In the genomic region with DNA sequence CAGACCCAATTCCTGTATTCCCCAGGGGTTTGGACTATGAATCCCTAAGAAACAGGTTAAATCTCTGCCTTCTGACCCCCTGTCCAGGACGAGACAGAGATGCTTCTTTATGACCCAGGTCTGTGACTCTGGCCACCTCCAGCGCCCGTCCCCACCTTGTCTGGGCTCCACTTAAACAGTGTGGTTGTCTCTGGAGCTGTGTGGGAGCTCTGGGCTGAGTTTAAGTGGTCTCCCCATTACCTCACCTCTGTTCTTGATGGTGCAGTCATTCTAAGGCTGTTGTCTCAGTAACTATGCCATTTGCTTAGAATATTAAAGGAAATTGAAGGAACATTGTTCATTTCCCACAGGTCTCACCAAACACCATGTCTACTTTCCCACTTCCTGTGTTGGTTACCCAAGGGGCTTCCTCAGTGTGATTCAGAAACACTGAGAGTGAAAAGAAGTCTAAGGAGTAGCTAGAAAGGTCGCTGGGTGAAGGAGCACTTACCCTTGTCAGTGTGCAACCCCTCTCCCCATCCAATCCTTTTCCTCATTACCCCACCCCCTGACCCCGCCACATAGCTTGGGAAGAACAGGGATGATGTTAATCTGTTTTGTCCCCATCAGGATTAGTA, we compare ENCODE assay signal across 23 cellular contexts.
DNase-seq lines count a peak whose midpoint lies in the region; ATAC-seq and TF ChIP-seq lines count a peak whose summit lies in the region.
"Had no signal": no experiment of that assay in that cellular context is flagged by ENCODE, and none has a peak within 500 bp of the region (broad histone marks: within the 10 kb centered on the region; RNA-seq: fewer than 3 reads in every experiment).

No MANE protein-coding gene starts in this region.

- no peak overlapping the region for H3K27ac ChIP-seq in BLaER1 treated with 17β-estradiol and CSF1 and Interleukin-3, amounts not matched to agents 10 nM and 100 nM
- H3K27ac ChIP-seq in CD4-positive, alpha-beta T cell (ENCODE audit: low read depth, low read length) = peak overlapping the region; percentile 9
- H3K27ac ChIP-seq: lower lobe of right lung, pancreas had no signal

- DNase-seq in CD4-positive, alpha-beta T cell = no peak
- DNase-seq in T-cell (no peak), MV-4-11 (lab: John Stamatoyannopoulos, UW) (no peak), NAMALWA (ENCODE audit: low spot score) (no peak)
- no peak for DNase-seq in naive thymus-derived CD8-positive, alpha-beta T cell
- DNase-seq: activated CD4-positive, CD25-positive, alpha-beta regulatory T cell; IMR-90; lower lobe of right lung; NCI-H1105 treated with DMSO at 0.1 percent for 48 hours; NCI-H2029; NCI-H526 treated with DMSO at 0.1 percent for 48 hours; nephron progenitor cell; pancreas; retina; SHP77; SW 1271 had no signal

- no peaks in the 10 kb centered on the region for H4K20me1 ChIP-seq in BLaER1 treated with 17β-estradiol and CSF1 and Interleukin-3, amounts not matched to agents 10 nM and 100 nM

- H3K27me3 Mint-ChIP-seq in CD4-positive, alpha-beta T cell = no peaks in the 10 kb centered on the region
- H3K27me3 Mint-ChIP-seq in T-cell = no peaks in the 10 kb centered on the region
- H3K27me3 Mint-ChIP-seq in naive thymus-derived CD8-positive, alpha-beta T cell = no peaks in the 10 kb centered on the region
- H3K27me3 Mint-ChIP-seq: central memory CD8-positive, alpha-beta T cell had no signal

- H3K4me3 ChIP-seq in BLaER1 treated with 17β-estradiol and CSF1 and Interleukin-3, amounts not matched to agents 10 nM and 100 nM = no peak overlapping the region
- H3K4me3 ChIP-seq: lower lobe of right lung, pancreas, smooth muscle cell had no signal

- H3K4me3 Mint-ChIP-seq in CD4-positive, alpha-beta T cell = no peak overlapping the region
- H3K4me3 Mint-ChIP-seq in T-cell = peak overlapping the region in 1 of 3 donors; percentile 46
- H3K4me3 Mint-ChIP-seq in naive thymus-derived CD8-positive, alpha-beta T cell = peak overlapping the region in 5 of 10 donors; percentile 6 to 55 (median 29)
- H3K4me3 Mint-ChIP-seq: central memory CD8-positive, alpha-beta T cell; dendritic cell treated with granulocyte-macrophage colony-stimulating factor and Interleukin-4, amounts not matched to agents 40 ng/mL and 50 ng/mL, for 4 days; nephron progenitor cell had no signal

- H3K27me3 ChIP-seq in BLaER1 treated with 17β-estradiol and CSF1 and Interleukin-3, amounts not matched to agents 10 nM and 100 nM = no peaks in the 10 kb centered on the region
- no peaks in the 10 kb centered on the region for H3K27me3 ChIP-seq in CD4-positive, alpha-beta T cell (ENCODE audit: control insufficient read depth, insufficient read depth, low read length)
- H3K27me3 ChIP-seq: pancreas had no signal

- peaks cover 0 to 13% (median 10%) of the 10 kb centered on the region in 10 experiments; a peak in 15 of 20 replicates for H3K4me1 ChIP-seq in BLaER1 treated with 17β-estradiol and CSF1 and Interleukin-3, amounts not matched to agents 10 nM and 100 nM
- H3K4me1 ChIP-seq: lower lobe of right lung, pancreas had no signal

- peaks cover 12% of the 10 kb centered on the region for H3K36me3 Mint-ChIP-seq in CD4-positive, alpha-beta T cell (ENCODE audit: low read depth)
- peaks cover 8% of the 10 kb centered on the region for H3K36me3 Mint-ChIP-seq in T-cell
- H3K36me3 Mint-ChIP-seq in naive thymus-derived CD8-positive, alpha-beta T cell = peaks cover 0 to 36% (median 5%) of the 10 kb centered on the region in 3 donors
- H3K36me3 Mint-ChIP-seq: CD14-positive monocyte had no signal

- no peaks in the 10 kb centered on the region for H3K36me3 ChIP-seq in BLaER1 treated with 17β-estradiol and CSF1 and Interleukin-3, amounts not matched to agents 10 nM and 100 nM
- H3K36me3 ChIP-seq: lower lobe of right lung, pancreas had no signal

- H3K4me1 Mint-ChIP-seq in CD4-positive, alpha-beta T cell (ENCODE audit: low read depth) = peaks cover 37% of the 10 kb centered on the region
- H3K4me1 Mint-ChIP-seq in T-cell = peaks cover 26 to 31% (median 28%) of the 10 kb centered on the region in 3 donors
- H3K4me1 Mint-ChIP-seq in naive thymus-derived CD8-positive, alpha-beta T cell = peaks cover 26 to 34% (median 27%) of the 10 kb centered on the region in 4 donors
- H3K4me1 Mint-ChIP-seq: CD14-positive monocyte, nephron progenitor cell had no signal

- CTCF ChIA-PET in CD4-positive, alpha-beta T cell (lab: Charles Lee) = no interaction called here
- CTCF ChIA-PET in T-cell (lab: Charles Lee) = no interaction called here

- H3K9ac ChIP-seq in BLaER1 treated with 17β-estradiol and CSF1 and Interleukin-3, amounts not matched to agents 10 nM and 100 nM = no peak overlapping the region

- H3K9me3 Mint-ChIP-seq in CD4-positive, alpha-beta T cell = no peaks in the 10 kb centered on the region
- no peaks in the 10 kb centered on the region for H3K9me3 Mint-ChIP-seq in T-cell
- H3K9me3 Mint-ChIP-seq in naive thymus-derived CD8-positive, alpha-beta T cell = no peaks in the 10 kb centered on the region
- H3K9me3 Mint-ChIP-seq: central memory CD8-positive, alpha-beta T cell; dendritic cell treated with granulocyte-macrophage colony-stimulating factor and Interleukin-4, amounts not matched to agents 40 ng/mL and 50 ng/mL, for 4 days; nephron progenitor cell had no signal

- H3K9me3 ChIP-seq in BLaER1 treated with 17β-estradiol and CSF1 and Interleukin-3, amounts not matched to agents 10 nM and 100 nM (replicated peaks in 1 of 11) = no peaks in the 10 kb centered on the region
- no peaks in the 10 kb centered on the region for H3K9me3 ChIP-seq in CD4-positive, alpha-beta T cell (ENCODE audit: control insufficient read depth, low read length)
- H3K9me3 ChIP-seq: lower lobe of right lung, pancreas had no signal

- peak overlapping the region; percentile 11 for H3K27ac Mint-ChIP-seq in CD4-positive, alpha-beta T cell
- H3K27ac Mint-ChIP-seq in T-cell = peak overlapping the region; percentile 9 to 81
- peak overlapping the region in 9 of 10 donors; percentile 2 to 76 (median 29) for H3K27ac Mint-ChIP-seq in naive thymus-derived CD8-positive, alpha-beta T cell
- H3K27ac Mint-ChIP-seq: CD14-positive monocyte; dendritic cell treated with granulocyte-macrophage colony-stimulating factor and Interleukin-4, amounts not matched to agents 40 ng/mL and 50 ng/mL, for 4 days; nephron progenitor cell had no signal

- ATAC-seq in CD4-positive, alpha-beta T cell (ENCODE audit: poor library complexity) = no peak
- ATAC-seq in T-cell (replicated peaks in 1 of 4) = peak; percentile 22 to 44 (median 36)
- peak; percentile 37 to 62 for ATAC-seq in naive thymus-derived CD8-positive, alpha-beta T cell
- ATAC-seq in GM21515 (IDR thresholded peaks at IDR 0.05; ENCODE audit: unreplicated experiment) = no peak
- ATAC-seq: lower lobe of right lung, Panc1, pancreas had no signal

- intact Hi-C loops in CD4-positive, alpha-beta T cell (cut with DNase I, micrococcal nuclease) = loop anchor here (5.0 to 10.0 kb wide), 4 partner anchors 143 to 418 kb away; partner anchors contain the start of gene RASGRF2 (in 1 of the 2)

- peak overlapping the region; percentile 7 to 62 (median 49); a peak in 18 of 22 replicates for H3K4me2 ChIP-seq in BLaER1 treated with 17β-estradiol and CSF1 and Interleukin-3, amounts not matched to agents 10 nM and 100 nM
- H3K4me2 ChIP-seq: smooth muscle cell had no signal

- POLR2A ChIA-PET in CD4-positive, alpha-beta T cell (lab: Charles Lee) = interaction anchor here (1.4 kb wide), 1 partner anchor 42 kb away, joined by 4 read pairs; no protein-coding TSS in a partner anchor
- POLR2A ChIA-PET in T-cell (lab: Charles Lee) = no interaction called here
- POLR2A ChIA-PET in naive thymus-derived CD8-positive, alpha-beta T cell (lab: Charles Lee) = interaction anchor here (1.1 to 1.4 kb wide), 2 partner anchors 95 to 145 kb away, joined by 3 to 4 read pairs; partner anchors contain the start of gene RASGRF2

- TF ChIP-seq CTCF in CD4-positive, alpha-beta T cell (IDR thresholded peaks at IDR 0.05) = no peak

Comparison
In these comparisons a context has a peak if more than half of its experiments do, and no peak if none do; other contexts are left out.
1. ATAC-seq: peak in T-cell (4 of 4) and naive thymus-derived CD8-positive, alpha-beta T cell (2 of 2); none in CD4-positive, alpha-beta T cell (single experiment) and GM21515 (single experiment).
2. POLR2A ChIA-PET loops: an anchor here in CD4-positive, alpha-beta T cell (1.4 kb wide) and naive thymus-derived CD8-positive, alpha-beta T cell (1.1 to 1.4 kb wide); none called in T-cell.
3. Peak in every context shown above with its lines, with median percentiles within 50 percentile points of each other: H3K27ac Mint-ChIP-seq.